Comparison of ENCODE assay signal across 9 cellular contexts in the genomic region with DNA sequence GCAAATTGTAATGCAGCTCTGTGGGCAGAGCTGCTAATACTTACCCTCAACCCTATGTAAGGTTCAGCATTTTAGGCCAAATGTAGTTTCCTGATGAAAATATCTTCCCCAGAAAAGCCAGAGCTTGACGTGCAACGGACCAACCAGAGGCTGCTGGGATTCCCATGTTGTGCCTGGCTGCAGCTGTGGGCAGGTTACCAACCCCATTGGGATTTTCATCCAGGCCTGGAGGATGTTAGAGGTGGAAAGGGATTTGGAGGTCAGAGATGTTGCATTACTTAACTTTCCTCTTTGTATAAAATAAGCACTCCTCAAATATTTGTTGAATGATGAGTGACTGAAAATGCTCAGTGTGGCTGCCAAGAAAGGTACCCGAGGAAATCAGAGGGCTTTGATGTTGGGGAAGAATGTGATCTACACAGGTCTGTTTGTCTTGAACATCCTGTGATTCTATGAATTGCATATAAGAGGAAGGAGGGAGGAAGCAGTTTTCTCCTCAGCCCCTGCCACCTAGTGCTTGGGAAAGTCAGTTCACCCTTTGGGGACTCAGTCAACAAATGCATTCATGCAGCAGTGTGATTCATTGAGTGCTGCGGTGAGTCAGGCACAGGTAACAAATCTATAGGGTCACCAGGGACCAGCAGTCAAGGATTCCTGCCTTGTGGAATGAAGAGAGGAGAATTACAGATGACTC.
DNase-seq lines count a peak whose midpoint lies in the region; ATAC-seq, FAIRE-seq and TF ChIP-seq lines count a peak whose summit lies in the region.
"Had no signal": no experiment of that assay in that cellular context is flagged by ENCODE, and none has a peak within 500 bp of the region (broad histone marks: within the 10 kb centered on the region; RNA-seq: fewer than 3 reads in every experiment).

No MANE protein-coding gene starts in this region.

- H3K36me3 ChIP-seq in kidney epithelial cell (ENCODE audit: control insufficient read depth, insufficient read depth, low read length) (no peaks in the 10 kb centered on the region), spleen (no peaks in the 10 kb centered on the region)

- H3K4me3 ChIP-seq in WI38 (ENCODE audit: low read depth, low read length): no peak overlapping the region
- no peak overlapping the region for H3K4me3 ChIP-seq in kidney epithelial cell (ENCODE audit: low read depth, low read length)
- no peak overlapping the region for H3K4me3 ChIP-seq in spleen

- H3K4me1 Mint-ChIP-seq in Calu3 (ENCODE audit: low read depth, unreplicated experiment): peaks cover 15% of the 10 kb centered on the region

- no peak overlapping the region for H3K27ac ChIP-seq in spleen

- no peak for ATAC-seq in HG03469 (IDR thresholded peaks at IDR 0.05; ENCODE audit: unreplicated experiment)
- no peak for ATAC-seq in GM19324 (IDR thresholded peaks at IDR 0.05; ENCODE audit: low FRiP score, unreplicated experiment)
- ATAC-seq: natural killer cell treated with Interleukin-12 subunit alpha and Interleukin-12 subunit beta and Interleukin-15 and Interleukin-18, amount 100 ng/mL, for 72 hours had no signal

- no peaks in the 10 kb centered on the region for H3K36me3 Mint-ChIP-seq in Calu3 (ENCODE audit: insufficient read depth, unreplicated experiment)
- H3K36me3 Mint-ChIP-seq: natural killer cell treated with Interleukin-12 subunit alpha and Interleukin-12 subunit beta and Interleukin-15 and Interleukin-18, amount 100 ng/mL, for 72 hours had no signal

- CTCF ChIA-PET in Calu3 (lab: Charles Lee): no interaction called here

- H3K27me3 ChIP-seq in kidney epithelial cell (ENCODE audit: control insufficient read depth, insufficient read depth, low read length) (no peaks in the 10 kb centered on the region), spleen (replicated peaks in 1 of 7) (no peaks in the 10 kb centered on the region)

- WGBS in spleen, 5 donors: 61 to 77% (median 69%) methylated on average over 4 of the region's 4 CpGs

- DNase-seq in Calu3 (peak; percentile 70), HK-2 (ENCODE audit: unreplicated experiment) (peak; percentile 22), kidney epithelial cell (ENCODE audit: low read depth) (peak; percentile 58), GM19239 (ENCODE audit: insufficient read length, low spot score) (no peak), spleen (no peak)

- H3K4me1 ChIP-seq in spleen: no peaks in the 10 kb centered on the region

- H3K27ac Mint-ChIP-seq in Calu3 (ENCODE audit: unreplicated experiment): no peak overlapping the region
- H3K27ac Mint-ChIP-seq: natural killer cell treated with Interleukin-12 subunit alpha and Interleukin-12 subunit beta and Interleukin-15 and Interleukin-18, amount 100 ng/mL, for 72 hours had no signal

- TF ChIP-seq CTCF in Calu3 (IDR thresholded peaks at IDR 0.05; ENCODE audit: unreplicated experiment) (peak; percentile 62), WI38 (IDR thresholded peaks at IDR 0.05; ENCODE audit: low read depth, low read length) (peak; percentile 18; the same call in 1 of the 2 replicates), kidney epithelial cell (IDR thresholded peaks at IDR 0.05; ENCODE audit: insufficient read depth, low read length, poor library complexity, severe bottlenecking) (peak; percentile 50), spleen (IDR thresholded peaks at IDR 0.05 in 8 of 11, conservative IDR thresholded peaks at IDR 0.05 in 3 of 11) (no peak)

- H3K9me3 Mint-ChIP-seq in Calu3 (ENCODE audit: low read depth, unreplicated experiment): no peaks in the 10 kb centered on the region
- H3K9me3 Mint-ChIP-seq: natural killer cell treated with Interleukin-12 subunit alpha and Interleukin-12 subunit beta and Interleukin-15 and Interleukin-18, amount 100 ng/mL, for 72 hours had no signal

- no peak for FAIRE-seq in GM19239 (lab: Jason Lieb, UNC)

- TF ChIP-seq POLR2A in spleen (IDR thresholded peaks at IDR 0.05): no peak

- no TSS peak for BruUV-seq in Calu3 (replicated peaks; lab: Mats Ljungman, UMichigan)

- no peaks in the 10 kb centered on the region for H3K9me3 ChIP-seq in spleen

- intact Hi-C loops in Calu3 (cut with micrococcal nuclease; ENCODE audit: unreplicated experiment): loop anchor here (10.0 kb wide), 1 partner anchor 476 kb away; no protein-coding TSS in a partner anchor
- intact Hi-C loops in spleen (cut with DNase I; ENCODE audit: low total_unique reads): no loop called here

- H3K4me3 Mint-ChIP-seq in Calu3 (ENCODE audit: low read depth, unreplicated experiment): no peak overlapping the region
- H3K4me3 Mint-ChIP-seq: natural killer cell treated with Interleukin-12 subunit alpha and Interleukin-12 subunit beta and Interleukin-15 and Interleukin-18, amount 100 ng/mL, for 72 hours had no signal

- peaks cover 71% of the 10 kb centered on the region for H3K27me3 Mint-ChIP-seq in Calu3 (ENCODE audit: unreplicated experiment)

Comparison
In these comparisons a context has a peak if more than half of its experiments do, and no peak if none do; other contexts are left out.
1. DNase-seq: peak in Calu3 (single experiment), HK-2 (single experiment) and kidney epithelial cell (single experiment); none in GM19239 (single experiment) and spleen (single experiment).
2. CTCF ChIP-seq: peak in Calu3 (single experiment), WI38 (single experiment) and kidney epithelial cell (single experiment); none in spleen (0 of 11).